In the genomic region with DNA sequence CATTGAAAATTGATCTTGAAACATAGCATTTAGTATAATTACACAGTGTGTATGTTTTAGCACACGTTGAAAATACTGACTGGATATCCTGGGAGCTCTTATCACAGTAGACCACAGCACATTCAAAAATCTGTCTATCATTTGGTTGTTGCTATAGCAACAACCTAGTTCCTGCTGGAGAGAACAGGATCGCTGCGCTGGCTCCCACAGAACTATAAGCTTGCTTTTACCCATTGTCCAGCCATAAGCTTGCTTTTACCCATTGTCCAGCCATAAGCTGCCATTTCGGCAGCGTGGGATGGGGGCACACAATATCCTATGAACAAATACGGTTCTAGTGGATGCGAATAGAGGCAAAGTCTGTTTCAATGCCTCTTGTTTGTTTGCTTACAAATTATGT, we compare ENCODE assay signal across 16 cellular contexts.
DNase-seq lines count a peak whose midpoint lies in the region; ATAC-seq and TF ChIP-seq lines count a peak whose summit lies in the region.
"Had no signal": no experiment of that assay in that cellular context is flagged by ENCODE, and none has a peak within 500 bp of the region (broad histone marks: within the 10 kb centered on the region; RNA-seq: fewer than 3 reads in every experiment).

No MANE protein-coding gene starts in this region.

- H3K4me2 ChIP-seq in SK-N-SH: peak overlapping the region; percentile 81

- ATAC-seq in HG03135 (IDR thresholded peaks at IDR 0.05; ENCODE audit: unreplicated experiment): no peak
- ATAC-seq: activated T-cell treated with anti-CD3 and anti-CD28 coated beads, Interleukin-2, amount 50 U/mL, for 4 hours; natural killer cell treated with Interleukin-12 subunit alpha and Interleukin-12 subunit beta and Interleukin-15 and Interleukin-18, amount 100 ng/mL, for 72 hours; stimulated activated naive B cell treated with anti-CD40 and anti-IgM and Interleukin-4, amounts not matched to agents 10 μg/mL and 1 μg/mL and 100 μg/mL, for 72 hours had no signal

- H3F3A ChIP-seq in SK-N-SH (replicated peaks; ENCODE audit: insufficient read depth): peaks cover 19% of the 10 kb centered on the region

- no peak for TF ChIP-seq EP300 in SK-N-SH (IDR thresholded peaks at IDR 0.05; ENCODE audit: borderline replicate concordance in 1 of 2, low read depth in 1 of 2, low read length in 1 of 2)

- POLR2A ChIA-PET in SK-N-SH (lab: Yijun Ruan, JAX): interaction anchor here (1.4 kb wide), 1 partner anchor 70 kb away, joined by 6 read pairs; a partner anchor contains a TSS

- no peaks in the 10 kb centered on the region for H3K79me2 ChIP-seq in SK-N-SH (ENCODE audit: insufficient read depth)

- no peaks in the 10 kb centered on the region for H3K9me3 ChIP-seq in SK-N-SH
- H3K9me3 ChIP-seq: HAP-1 had no signal

- no peak for TF ChIP-seq CTCF in SK-N-SH (IDR thresholded peaks at IDR 0.05)

- H2AFZ ChIP-seq in SK-N-SH (ENCODE audit: low read depth): no peak overlapping the region

- no peaks in the 10 kb centered on the region for H3K36me3 ChIP-seq in SK-N-SH (replicated peaks in 1 of 2; ENCODE audit: control insufficient read depth in 1 of 2, insufficient read depth in 2 of 2, low read length in 1 of 2)
- H3K36me3 ChIP-seq: HAP-1 had no signal

- 15% methylated on average over 7 of the region's 7 CpGs for WGBS in SK-N-SH (ENCODE audit: low lambda C conversion rate)

- H3K27me3 ChIP-seq in SK-N-SH (ENCODE audit: insufficient read depth): no peaks in the 10 kb centered on the region

- peaks cover 20 to 35% of the 10 kb centered on the region in 2 experiments for H3K4me1 ChIP-seq in SK-N-SH (ENCODE audit: control insufficient read depth in 1 of 2, insufficient read depth in 2 of 2, low read depth in 1 of 2, low read length in 1 of 2)
- H3K4me1 ChIP-seq: HAP-1 had no signal

- TF ChIP-seq RAD21 in SK-N-SH (IDR thresholded peaks at IDR 0.05; ENCODE audit: low read length): peak; percentile 33

- H3K27ac ChIP-seq in SK-N-SH (ENCODE audit: low read depth in 2 of 2, low read length in 1 of 2): peak overlapping the region; percentile 98 to 100
- H3K27ac ChIP-seq: C4-2B had no signal

- no peaks in the 10 kb centered on the region for H4K20me1 ChIP-seq in SK-N-SH (ENCODE audit: insufficient read depth)

- peak overlapping the region; percentile 33 to 45; a peak in 3 of 4 replicates for H3K4me3 ChIP-seq in SK-N-SH (ENCODE audit: low read depth in 2 of 2, low read length in 1 of 2)
- H3K4me3 ChIP-seq: HAP-1 had no signal

- CTCF ChIA-PET in SK-N-SH (lab: Yijun Ruan, JAX): interaction anchor here (1.1 kb wide), 1 partner anchor 69 kb away, joined by 5 read pairs; no protein-coding TSS in a partner anchor

- H3K9me2 ChIP-seq in SK-N-SH: no peaks in the 10 kb centered on the region

- peak; percentile 49 for DNase-seq in NCI-H1105 treated with DMSO at 0.1 percent for 48 hours (lab: John Stamatoyannopoulos, UW)
- DNase-seq in NCI-H1105 (lab: John Stamatoyannopoulos, UW): no peak
- peak; percentile 55 for DNase-seq in SK-N-SH
- peak; percentile 45 for DNase-seq in fibroblast of peridontal ligament (ENCODE audit: extremely low read depth)
- peak; percentile 21 for DNase-seq in putamen (ENCODE audit: low spot score)
- DNase-seq in activated gamma-delta T cell (lab: John Stamatoyannopoulos, UW): no peak
- DNase-seq in epidermal melanocyte (ENCODE audit: insufficient read length, low spot score): no peak
- DNase-seq: activated T-cell treated with anti-CD3 and anti-CD28 coated beads, Interleukin-2, amount 50 U/mL, for 4 hours; DMS79; NCI-H1694; stimulated activated CD4-positive, alpha-beta T cell treated with anti-CD3 and anti-CD28 coated beads, Interleukin-15, amount 100 ng/mL, for 24 hours; stimulated activated naive B cell treated with anti-CD40 and anti-IgM and Interleukin-4, amounts not matched to agents 10 μg/mL and 1 μg/mL and 100 μg/mL, for 72 hours had no signal

- H3K9ac ChIP-seq in SK-N-SH: peak overlapping the region; percentile 73; the same call in 1 of the 2 replicates

TF ChIP-seq in SK-N-SH, 30 proteins besides CTCF, POLR2A, EP300 and RAD21:
- TF ChIP-seq FOSL2 (IDR thresholded peaks at IDR 0.05; ENCODE audit: borderline replicate concordance, low read depth): no peak
- TF ChIP-seq, protein P1, sequence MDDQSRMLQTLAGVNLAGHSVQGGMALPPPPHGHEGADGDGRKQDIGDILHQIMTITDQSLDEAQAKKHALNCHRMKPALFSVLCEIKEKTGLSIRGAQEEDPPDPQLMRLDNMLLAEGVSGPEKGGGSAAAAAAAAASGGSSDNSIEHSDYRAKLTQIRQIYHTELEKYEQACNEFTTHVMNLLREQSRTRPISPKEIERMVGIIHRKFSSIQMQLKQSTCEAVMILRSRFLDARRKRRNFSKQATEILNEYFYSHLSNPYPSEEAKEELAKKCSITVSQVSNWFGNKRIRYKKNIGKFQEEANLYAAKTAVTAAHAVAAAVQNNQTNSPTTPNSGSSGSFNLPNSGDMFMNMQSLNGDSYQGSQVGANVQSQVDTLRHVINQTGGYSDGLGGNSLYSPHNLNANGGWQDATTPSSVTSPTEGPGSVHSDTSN (IDR thresholded peaks at IDR 0.05): peak; percentile 33; the same call in 1 of the 2 replicates
- TF ChIP-seq, protein P2, sequence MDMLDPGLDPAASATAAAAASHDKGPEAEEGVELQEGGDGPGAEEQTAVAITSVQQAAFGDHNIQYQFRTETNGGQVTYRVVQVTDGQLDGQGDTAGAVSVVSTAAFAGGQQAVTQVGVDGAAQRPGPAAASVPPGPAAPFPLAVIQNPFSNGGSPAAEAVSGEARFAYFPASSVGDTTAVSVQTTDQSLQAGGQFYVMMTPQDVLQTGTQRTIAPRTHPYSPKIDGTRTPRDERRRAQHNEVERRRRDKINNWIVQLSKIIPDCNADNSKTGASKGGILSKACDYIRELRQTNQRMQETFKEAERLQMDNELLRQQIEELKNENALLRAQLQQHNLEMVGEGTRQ (IDR thresholded peaks at IDR 0.05; ENCODE audit: borderline replicate concordance, low read depth, low read length): no peak
- TF ChIP-seq NFIC (IDR thresholded peaks at IDR 0.05; ENCODE audit: borderline replicate concordance): no peak
- peak; percentile 43; the same call in 1 of the 2 replicates for TF ChIP-seq MXI1 (IDR thresholded peaks at IDR 0.05; ENCODE audit: low read depth, low read length)
- TF ChIP-seq SMC3 (IDR thresholded peaks at IDR 0.05; ENCODE audit: low read depth, low read length): peak; percentile 6; the same call in 1 of the 2 replicates
- TF ChIP-seq, protein P3, sequence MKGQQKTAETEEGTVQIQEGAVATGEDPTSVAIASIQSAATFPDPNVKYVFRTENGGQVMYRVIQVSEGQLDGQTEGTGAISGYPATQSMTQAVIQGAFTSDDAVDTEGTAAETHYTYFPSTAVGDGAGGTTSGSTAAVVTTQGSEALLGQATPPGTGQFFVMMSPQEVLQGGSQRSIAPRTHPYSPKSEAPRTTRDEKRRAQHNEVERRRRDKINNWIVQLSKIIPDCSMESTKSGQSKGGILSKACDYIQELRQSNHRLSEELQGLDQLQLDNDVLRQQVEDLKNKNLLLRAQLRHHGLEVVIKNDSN (IDR thresholded peaks at IDR 0.05; ENCODE audit: borderline replicate concordance, low read depth): no peak
- no peak for TF ChIP-seq NRF1 (IDR thresholded peaks at IDR 0.05; ENCODE audit: low read depth, low read length)
- TF ChIP-seq RCOR1 (IDR thresholded peaks at IDR 0.05; ENCODE audit: low read length): no peak
- peak; percentile 68; the same call in 1 of the 2 replicates for TF ChIP-seq RFX5 (IDR thresholded peaks at IDR 0.05; ENCODE audit: low read length)
TF ChIP-seq in SK-N-SH: peak in this region for 4.

Comparison
In these comparisons a context has a peak if more than half of its experiments do, and no peak if none do; other contexts are left out.
1. DNase-seq: peak in NCI-H1105 treated with DMSO at 0.1 percent for 48 hours (single experiment), SK-N-SH (single experiment), fibroblast of peridontal ligament (single experiment) and putamen (single experiment); none in NCI-H1105 (single experiment), activated gamma-delta T cell (single experiment) and epidermal melanocyte (single experiment).